Comparison of ENCODE assay signal across 21 cellular contexts in genomic region chr1:41433501-41433900, GRCh38. TPM values are rescaled to one million over a fixed set of nuclear protein-coding genes. Genes with fewer than 3 reads are reported as not detected.
DNase-seq lines count a peak whose midpoint lies in the region; ATAC-seq, FAIRE-seq and TF ChIP-seq lines count a peak whose summit lies in the region.
"Had no signal": no experiment of that assay in that cellular context is flagged by ENCODE, and none has a peak within 500 bp of the region (broad histone marks: within the 10 kb centered on the region; RNA-seq: fewer than 3 reads in every experiment).

No MANE protein-coding gene starts in this region.

- no peak overlapping the region for H2AK5ac ChIP-seq in mesendoderm (ENCODE audit: low read length)

- H3K4ac ChIP-seq in mesendoderm (ENCODE audit: low read depth, low read length) = peak overlapping the region; percentile 56

- H3K9me3 Mint-ChIP-seq in astrocyte (ENCODE audit: unreplicated experiment) = no peaks in the 10 kb centered on the region
- H3K9me3 Mint-ChIP-seq: GM23338; nephron; T-helper 1 cell treated with Interleukin-12 subunit alpha and Interleukin-12 subunit beta and Interleukin-4 antibody, amounts not matched to agents 30 μg/mL and 1 μg/mL, for 36 hours; type B pancreatic cell had no signal

- no peak overlapping the region for H2BK15ac ChIP-seq in mesendoderm (replicated peaks; ENCODE audit: low read depth)

- H2BK120ac ChIP-seq in mesendoderm (ENCODE audit: low read depth, low read length) = no peak overlapping the region

- H3K4me2 ChIP-seq in HCT116 (ENCODE audit: low read length) (peak overlapping the region; percentile 82), astrocyte (ENCODE audit: low read length) (peak overlapping the region; percentile 71), mesendoderm (ENCODE audit: low read length) (no peak overlapping the region), smooth muscle cell (peak overlapping the region; percentile 20)
- H3K4me2 ChIP-seq: GM23338 had no signal

- H3K4me3 ChIP-seq in HCT116 (replicated peaks in 1 of 2; ENCODE audit: low read depth in 1 of 2, low read length in 2 of 2) (no peak overlapping the region; a peak in 1 of 4 replicates), astrocyte (ENCODE audit: insufficient read depth, low read depth, low read length) (no peak overlapping the region), mesendoderm (ENCODE audit: low read length) (no peak overlapping the region), smooth muscle cell (no peak overlapping the region)
- H3K4me3 ChIP-seq: gastrocnemius medialis, GM23338 had no signal

- RAD21 ChIA-PET in HCT116 (lab: Charles Lee; ENCODE audit: low non-redundant PET in 1 of 2, low total read pairs in 2 of 2, uncharacterized antibody in 2 of 2, unreplicated experiment in 2 of 2) = interaction anchor here (0.6 to 2.0 kb wide), 4 partner anchors 15 to 150 kb away, joined by 3 to 8 read pairs (median 4); no protein-coding TSS in a partner anchor

- H4K20me1 ChIP-seq in HCT116 (ENCODE audit: insufficient read depth) (no peaks in the 10 kb centered on the region), astrocyte (ENCODE audit: insufficient read depth, low read length) (no peaks in the 10 kb centered on the region), smooth muscle cell (ENCODE audit: low read depth) (no peaks in the 10 kb centered on the region)

- H4K5ac ChIP-seq in mesendoderm (ENCODE audit: low read length) = no peak overlapping the region

- CTCF ChIA-PET in HCT116 (lab: Charles Lee) = interaction anchor here (0.7 to 2.5 kb wide), 10 partner anchors 8 to 164 kb away, joined by 3 to 21 read pairs (median 5); no protein-coding TSS in a partner anchor

- TF ChIP-seq POLR2A in HCT116 (IDR thresholded peaks at IDR 0.05; ENCODE audit: borderline replicate concordance, extremely low read depth, insufficient read depth, insufficient read length) = no peak

- H3K9ac ChIP-seq in HCT116 (ENCODE audit: low read length) = no peak overlapping the region
- peak overlapping the region; percentile 41 for H3K9ac ChIP-seq in astrocyte (ENCODE audit: low read length)
- H3K9ac ChIP-seq in mesendoderm (ENCODE audit: low read length) = no peak overlapping the region
- no peak overlapping the region for H3K9ac ChIP-seq in smooth muscle cell (ENCODE audit: low read depth)

- FAIRE-seq in astrocyte (lab: Jason Lieb, UNC) = no peak
- FAIRE-seq: small intestine had no signal

- no peaks in the 10 kb centered on the region for H3K9me2 ChIP-seq in HCT116 (ENCODE audit: insufficient read depth)

- H3K4me1 ChIP-seq in HCT116 (ENCODE audit: control insufficient read depth in 1 of 2, insufficient read depth in 2 of 2, low read length in 2 of 2) = peaks cover 14 to 22% of the 10 kb centered on the region in 2 experiments
- peaks cover 45% of the 10 kb centered on the region for H3K4me1 ChIP-seq in astrocyte (ENCODE audit: insufficient read depth, low read length)
- peaks cover 17% of the 10 kb centered on the region for H3K4me1 ChIP-seq in mesendoderm (ENCODE audit: control insufficient read depth, low read depth, low read length)
- H3K4me1 ChIP-seq in smooth muscle cell (ENCODE audit: low read depth) = peaks cover 20% of the 10 kb centered on the region

- H2AFZ ChIP-seq in HCT116 (ENCODE audit: low read depth, low read length, poor library complexity, severe bottlenecking) = no peak overlapping the region
- H2AFZ ChIP-seq in astrocyte (ENCODE audit: low read depth, low read length) = no peak overlapping the region
- no peak overlapping the region for H2AFZ ChIP-seq in smooth muscle cell (ENCODE audit: low read depth)

- DNase-seq in HCT116 (ENCODE audit: low read depth, low spot score) (no peak), astrocyte (ENCODE audit: low read depth) (no peak), mesendoderm (peak; percentile 42), smooth muscle cell (lab: John Stamatoyannopoulos, UW; ENCODE audit: unreplicated experiment) (no peak), NCI-H526 (lab: John Stamatoyannopoulos, UW) (no peak), NOMO-1 treated with DMSO at 0.1 percent for 48 hours (lab: John Stamatoyannopoulos, UW; ENCODE audit: unreplicated experiment) (no peak)
- DNase-seq: activated CD4-positive, alpha-beta T cell treated with anti-CD3 and anti-CD28 coated beads for 48 hours; activated naive CD4-positive, alpha-beta T cell treated with anti-CD3 and anti-CD28 coated beads, Interleukin-2, amount 50 U/mL, for 16 hours; effector CD8-positive, alpha-beta T cell; gastrocnemius medialis; small intestine; stimulated activated CD4-positive, alpha-beta T cell treated with anti-CD3 and anti-CD28 coated beads, Interleukin-2, amount 100 ng/mL, for 48 hours; stimulated activated naive CD8-positive, alpha-beta T cell treated with anti-CD3 and anti-CD28 coated beads, Interleukin-15, Interleukin-2, amounts not matched to agents 100 U/mL and 50 U/mL, for 24 hours had no signal

- H3K79me1 ChIP-seq in mesendoderm (ENCODE audit: low read length) = no peaks in the 10 kb centered on the region

- intact Hi-C loops in HCT116 (cut with micrococcal nuclease) = loop anchor here (5.0 kb wide), 1 partner anchor 151 kb away; no protein-coding TSS in a partner anchor

- H3K27ac ChIP-seq in HCT116 (ENCODE audit: low read depth, low read length) = peak overlapping the region; percentile 10; the same call in 1 of the 2 replicates
- H3K27ac ChIP-seq in astrocyte (ENCODE audit: low read depth, low read length) = peak overlapping the region; percentile 41
- no peak overlapping the region for H3K27ac ChIP-seq in mesendoderm (ENCODE audit: low read depth, low read length)
- H3K27ac ChIP-seq in smooth muscle cell (ENCODE audit: low read depth) = peak overlapping the region; percentile 31

- H3K9me3 ChIP-seq in HCT116 (ENCODE audit: control insufficient read depth in 1 of 2, insufficient read depth in 1 of 2, low read depth in 1 of 2, low read length in 2 of 2) (no peaks in the 10 kb centered on the region), astrocyte (ENCODE audit: insufficient read depth, low read depth, low read length) (no peaks in the 10 kb centered on the region), smooth muscle cell (replicated peaks; ENCODE audit: low read depth) (no peaks in the 10 kb centered on the region)
- H3K9me3 ChIP-seq: gastrocnemius medialis had no signal

- no TSS peak for BruUV-seq in HCT116 (replicated peaks; lab: Mats Ljungman, UMichigan)

- ATAC-seq in HCT116 (no peak), HG02981 (IDR thresholded peaks at IDR 0.05; ENCODE audit: unreplicated experiment) (no peak), GM18519 (IDR thresholded peaks at IDR 0.05; ENCODE audit: low FRiP score, unreplicated experiment) (no peak)

- H3K36me3 ChIP-seq in HCT116 (ENCODE audit: control insufficient read depth in 1 of 2, insufficient read depth in 2 of 2, low read length in 2 of 2) (no peaks in the 10 kb centered on the region), astrocyte (ENCODE audit: insufficient read depth, low read length) (no peaks in the 10 kb centered on the region), mesendoderm (ENCODE audit: control insufficient read depth, insufficient read depth, low read length) (no peaks in the 10 kb centered on the region), smooth muscle cell (ENCODE audit: low read depth) (no peaks in the 10 kb centered on the region)
- H3K36me3 ChIP-seq: gastrocnemius medialis had no signal

- no CpG with 5 or more reads among the region's 4 CpGs for whole genome bisulfite sequencing in mesendoderm (ENCODE audit: extremely low coverage, insufficient coverage, low lambda C conversion rate)
- WGBS in smooth muscle cell (ENCODE audit: low lambda C conversion rate) = 91% methylated on average over 4 of the region's 4 CpGs

- peak overlapping the region; percentile 2 for H3K56ac ChIP-seq in mesendoderm (ENCODE audit: low read length)

- H3K4me1 Mint-ChIP-seq in astrocyte (ENCODE audit: low read depth, unreplicated experiment) = peaks cover 42% of the 10 kb centered on the region

- H2BK5ac ChIP-seq in mesendoderm (ENCODE audit: low read length) = no peak overlapping the region

- no peak for TF ChIP-seq RAD21 in HCT116 (IDR thresholded peaks at IDR 0.05; ENCODE audit: low read depth)

- no peak overlapping the region for H3K23ac ChIP-seq in mesendoderm (ENCODE audit: low read length)

- H3F3A ChIP-seq in smooth muscle cell (ENCODE audit: low read depth) = no peaks in the 10 kb centered on the region

- no peak overlapping the region for H3K18ac ChIP-seq in mesendoderm (ENCODE audit: low read length)

- peaks cover 16% of the 10 kb centered on the region; the same call in 1 of the 2 replicates for H3K27me3 ChIP-seq in HCT116 (ENCODE audit: insufficient read depth, low read length)
- no peaks in the 10 kb centered on the region for H3K27me3 ChIP-seq in astrocyte (ENCODE audit: insufficient read depth, low read length)
- H3K27me3 ChIP-seq in mesendoderm (ENCODE audit: insufficient read depth, low read length, poor library complexity) = no peaks in the 10 kb centered on the region
- no peaks in the 10 kb centered on the region for H3K27me3 ChIP-seq in smooth muscle cell (ENCODE audit: low read depth)
- H3K27me3 ChIP-seq: gastrocnemius medialis had no signal

- H4K8ac ChIP-seq in mesendoderm (ENCODE audit: low read depth, low read length) = no peak overlapping the region

- H3K36me3 Mint-ChIP-seq in astrocyte (ENCODE audit: low read depth, unreplicated experiment) = no peaks in the 10 kb centered on the region
- H3K36me3 Mint-ChIP-seq: type B pancreatic cell had no signal

- H3K4me3 Mint-ChIP-seq in astrocyte (ENCODE audit: unreplicated experiment) = no peak overlapping the region
- H3K4me3 Mint-ChIP-seq: GM23338; nephron; T-helper 1 cell treated with Interleukin-12 subunit alpha and Interleukin-12 subunit beta and Interleukin-4 antibody, amounts not matched to agents 30 μg/mL and 1 μg/mL, for 36 hours; type B pancreatic cell had no signal

- POLR2A ChIA-PET in HCT116 (lab: Charles Lee) = interaction anchor here (1.0 kb wide), 1 partner anchor 16 kb away, joined by 3 read pairs; no protein-coding TSS in a partner anchor

- TF ChIP-seq CTCF in HCT116 (IDR thresholded peaks at IDR 0.05 in 2 of 3, conservative IDR thresholded peaks at IDR 0.05 in 1 of 3; ENCODE audit: borderline replicate concordance in 1 of 3, insufficient read depth in 1 of 3, low read depth in 2 of 3, low read length in 2 of 3) = no peak
- TF ChIP-seq CTCF in astrocyte (IDR thresholded peaks at IDR 0.05; ENCODE audit: insufficient read depth, low read depth, low read length) = no peak
- no peak for TF ChIP-seq CTCF in smooth muscle cell (IDR thresholded peaks at IDR 0.05; ENCODE audit: borderline replicate concordance, insufficient read depth, poor library complexity, severe bottlenecking)

- H3K27ac Mint-ChIP-seq in astrocyte (ENCODE audit: unreplicated experiment) = no peak overlapping the region
- H3K27ac Mint-ChIP-seq: GM23338; T-helper 1 cell treated with Interleukin-12 subunit alpha and Interleukin-12 subunit beta and Interleukin-4 antibody, amounts not matched to agents 30 μg/mL and 1 μg/mL, for 36 hours had no signal

- H3K79me2 ChIP-seq in HCT116 (ENCODE audit: insufficient read depth, low read length) = no peaks in the 10 kb centered on the region
- no peaks in the 10 kb centered on the region for H3K79me2 ChIP-seq in astrocyte (ENCODE audit: insufficient read depth, low read length)
- no peaks in the 10 kb centered on the region for H3K79me2 ChIP-seq in mesendoderm (ENCODE audit: control insufficient read depth, insufficient read depth, low read length)
- H3K79me2 ChIP-seq in smooth muscle cell (ENCODE audit: low read depth) = no peaks in the 10 kb centered on the region

- peaks cover 21% of the 10 kb centered on the region for H3K27me3 Mint-ChIP-seq in astrocyte (ENCODE audit: low read depth, unreplicated experiment)

RNA-seq across cellular contexts. Expression of gene EDN2, which starts 51.0 kb away (rescaled TPM):
- total RNA-seq in HCT116 (2021; ENCODE audit: unreplicated experiment) = not detected
- 0.27 and 0.65 TPM in 2 replicates for polyA plus RNA-seq in HCT116 (2012)
- 0.45 TPM in 1 of 2 replicates, not detected in the other for total RNA-seq in astrocyte
- polyA plus RNA-seq in mesendoderm (2013, experiment 1 of 2) = 0.48 TPM
- polyA plus RNA-seq in mesendoderm (2013, experiment 2 of 2) = 0.48 TPM
- not detected in 2 replicates for total RNA-seq in smooth muscle cell
- not detected in 2 replicates for polyA plus RNA-seq in smooth muscle cell
- total RNA-seq: cerebellum, gastrocnemius medialis, GM23338, kidney epithelial cell had no signal
- polyA plus RNA-seq: GM23338 had no signal
